In the genomic region with DNA sequence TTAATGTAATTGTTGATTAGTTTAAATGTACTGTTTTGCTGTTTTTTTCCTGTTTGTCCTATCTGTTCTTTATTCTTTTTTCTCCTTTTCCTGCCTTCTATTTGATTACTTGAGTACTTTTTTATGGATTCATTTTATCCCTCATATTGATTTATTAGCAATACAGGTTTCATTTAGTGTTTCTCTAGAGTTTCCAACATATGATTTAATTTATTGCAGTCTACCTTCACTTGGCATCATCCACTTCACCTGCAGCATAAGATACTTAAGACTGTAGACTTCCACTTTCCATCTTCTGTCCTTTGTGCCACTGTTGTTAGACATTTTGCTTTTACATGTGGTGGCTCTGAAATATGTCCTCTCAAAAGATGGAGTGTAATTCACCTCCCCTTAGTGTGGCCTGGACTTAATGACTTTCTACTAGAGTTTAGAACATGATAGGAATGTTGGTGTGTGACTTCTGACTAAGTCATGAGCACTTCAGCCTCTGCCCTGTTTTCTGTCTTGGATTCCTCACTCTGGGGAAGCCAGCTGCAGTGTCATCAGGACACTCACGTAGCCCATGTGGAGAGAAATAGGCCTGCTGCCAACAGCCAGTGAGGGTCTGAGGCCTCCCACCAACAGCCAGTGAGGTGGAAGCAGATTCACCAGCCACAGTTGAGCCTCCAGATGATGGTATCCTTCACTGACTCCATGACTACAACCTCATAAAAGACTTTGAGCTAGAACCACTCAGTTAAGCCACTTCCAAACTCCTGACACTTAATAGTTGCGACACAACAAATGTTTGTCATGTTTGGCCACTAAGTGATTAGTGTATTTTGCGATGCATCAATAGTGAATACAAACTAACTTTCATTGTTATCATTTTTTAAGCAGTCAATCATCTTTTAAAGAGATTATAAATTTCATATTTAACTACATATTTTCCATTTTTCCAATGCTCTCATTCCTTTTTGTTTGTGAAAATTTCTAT, we compare ENCODE assay signal across 30 cellular contexts.
"Had no signal": no experiment of that assay in that cellular context is flagged by ENCODE, and none has a peak within 500 bp of the region (broad histone marks: within the 10 kb centered on the region; RNA-seq: fewer than 3 reads in every experiment).

No MANE protein-coding gene starts in this region.

- H3K27ac Mint-ChIP-seq: activated CD4-positive, alpha-beta memory T cell treated with anti-CD3 and anti-CD28 coated beads for 36 hours; activated CD4-positive, alpha-beta T cell treated with anti-CD3 and anti-CD28 coated beads for 36 hours; activated CD4-positive, alpha-beta T cell treated with anti-CD3 and anti-CD28 coated beads, Interleukin-2, amount 10 ng/mL, durations not matched to agents 24 days and 14 days; activated CD8-positive, alpha-beta memory T cell treated with anti-CD3 and anti-CD28 coated beads, Interleukin-2, amount 10 ng/mL, durations not matched to agents 7 days and 5 days; activated CD8-positive, alpha-beta T cell treated with anti-CD3 and anti-CD28 coated beads, Interleukin-2, amount 10 ng/mL, durations not matched to agents 7 days and 5 days; activated naive CD4-positive, alpha-beta T cell treated with anti-CD3 and anti-CD28 coated beads for 36 hours; activated naive CD4-positive, alpha-beta T cell treated with anti-CD3 and anti-CD28 coated beads, Interleukin-2, amount 50 U/mL, for 24 hours; activated naive CD8-positive, alpha-beta T cell treated with anti-CD3 and anti-CD28 coated beads for 36 hours; activated naive CD8-positive, alpha-beta T cell treated with anti-CD3 and anti-CD28 coated beads, Interleukin-2, amount 50 U/mL, for 24 hours; activated T-helper 1 cell treated with anti-CD3 and anti-CD28 coated beads, Interleukin-12 subunit alpha, Interleukin-12 subunit beta, Interleukin-2, Interleukin-4 antibody, amounts not matched to agents 30 ng/mL and 10 ng/mL and 1 ng/mL, durations not matched to agents 14 hours and 24 hours and 36 hours; activated T-helper 2 cell treated with anti-CD3 and anti-CD28 coated beads, Interferon-gamma antibody, Interleukin-2, Interleukin-4, amounts not matched to agents 10 μg/mL and 5 μg/mL and 100 μg/mL, durations not matched to agents 14 hours and 24 hours and 36 hours; dendritic cell treated with granulocyte-macrophage colony-stimulating factor and Interleukin-4, amounts not matched to agents 40 ng/mL and 50 ng/mL, for 4 days; endodermal cell had no signal

- DNase-seq: activated CD4-positive, alpha-beta memory T cell treated with anti-CD3 and anti-CD28 coated beads for 36 hours; activated CD4-positive, alpha-beta T cell treated with anti-CD3 and anti-CD28 coated beads for 36 hours; activated CD4-positive, alpha-beta T cell treated with anti-CD3 and anti-CD28 coated beads, Interleukin-2, amount 10 ng/mL, durations not matched to agents 24 days and 14 days; activated CD4-positive, CD25-positive, alpha-beta regulatory T cell; activated CD4-positive, CD25-positive, alpha-beta regulatory T cell treated with anti-CD3 and anti-CD28 coated beads, Interleukin-2, amount 50 U/mL, for 72 hours; activated CD8-positive, alpha-beta memory T cell treated with anti-CD3 and anti-CD28 coated beads, Interleukin-2, amount 10 ng/mL, durations not matched to agents 7 days and 5 days; activated CD8-positive, alpha-beta memory T cell treated with anti-CD3 and anti-CD28 coated beads, Interleukin-2, amount 50 U/mL, for 4 hours; activated CD8-positive, alpha-beta T cell treated with anti-CD3 and anti-CD28 coated beads, Interleukin-2, amount 10 ng/mL, durations not matched to agents 7 days and 5 days; activated effector memory CD4-positive, alpha-beta T cell treated with anti-CD3 and anti-CD28 coated beads, Interleukin-2, amount 50 U/mL, for 16 hours; activated naive CD4-positive, alpha-beta T cell treated with anti-CD3 and anti-CD28 coated beads for 36 hours; activated naive CD8-positive, alpha-beta T cell treated with anti-CD3 and anti-CD28 coated beads for 36 hours; activated naive CD8-positive, alpha-beta T cell treated with anti-CD3 and anti-CD28 coated beads, Interleukin-2, amount 50 U/mL, for 24 hours; activated T-cell treated with anti-CD3 and anti-CD28 coated beads, Interleukin-2, amount 50 U/mL, for 1 hour; activated T-cell treated with anti-CD3 and anti-CD28 coated beads, Interleukin-2, amount 50 U/mL, for 48 hours; adrenal gland; amygdala; aorta; body of pancreas; caudate nucleus; colonic mucosa; dorsolateral prefrontal cortex; effector memory CD4-positive, alpha-beta T cell; endodermal cell; foreskin fibroblast; heart left ventricle; T-helper 2 cell had no signal

- H3K36me3 Mint-ChIP-seq: activated CD4-positive, alpha-beta memory T cell treated with anti-CD3 and anti-CD28 coated beads for 36 hours; activated naive CD4-positive, alpha-beta T cell treated with anti-CD3 and anti-CD28 coated beads, Interleukin-2, amount 50 U/mL, for 24 hours; activated naive CD8-positive, alpha-beta T cell treated with anti-CD3 and anti-CD28 coated beads for 36 hours had no signal

- H3K36me3 ChIP-seq: adrenal gland, colonic mucosa, heart left ventricle had no signal

- H3K4me3 Mint-ChIP-seq: activated CD4-positive, alpha-beta memory T cell treated with anti-CD3 and anti-CD28 coated beads for 36 hours; activated CD4-positive, alpha-beta T cell treated with anti-CD3 and anti-CD28 coated beads for 36 hours; activated CD4-positive, alpha-beta T cell treated with anti-CD3 and anti-CD28 coated beads, Interleukin-2, amount 10 ng/mL, durations not matched to agents 24 days and 14 days; activated CD8-positive, alpha-beta memory T cell treated with anti-CD3 and anti-CD28 coated beads, Interleukin-2, amount 10 ng/mL, durations not matched to agents 7 days and 5 days; activated CD8-positive, alpha-beta T cell treated with anti-CD3 and anti-CD28 coated beads, Interleukin-2, amount 10 ng/mL, durations not matched to agents 7 days and 5 days; activated naive CD4-positive, alpha-beta T cell treated with anti-CD3 and anti-CD28 coated beads for 36 hours; activated naive CD4-positive, alpha-beta T cell treated with anti-CD3 and anti-CD28 coated beads, Interleukin-2, amount 50 U/mL, for 24 hours; activated naive CD8-positive, alpha-beta T cell treated with anti-CD3 and anti-CD28 coated beads for 36 hours; activated naive CD8-positive, alpha-beta T cell treated with anti-CD3 and anti-CD28 coated beads, Interleukin-2, amount 50 U/mL, for 24 hours; activated T-helper 1 cell treated with anti-CD3 and anti-CD28 coated beads, Interleukin-12 subunit alpha, Interleukin-12 subunit beta, Interleukin-2, Interleukin-4 antibody, amounts not matched to agents 30 ng/mL and 10 ng/mL and 1 ng/mL, durations not matched to agents 14 hours and 24 hours and 36 hours; dendritic cell treated with granulocyte-macrophage colony-stimulating factor and Interleukin-4, amounts not matched to agents 40 ng/mL and 50 ng/mL, for 4 days; endodermal cell had no signal

- H3K27me3 ChIP-seq: adrenal gland, body of pancreas, colonic mucosa, dorsolateral prefrontal cortex, heart left ventricle had no signal

- H3K4me1 ChIP-seq: adrenal gland, body of pancreas, colonic mucosa, heart left ventricle had no signal

- H3K27me3 Mint-ChIP-seq: activated CD4-positive, alpha-beta memory T cell treated with anti-CD3 and anti-CD28 coated beads for 36 hours; activated CD4-positive, alpha-beta T cell treated with anti-CD3 and anti-CD28 coated beads for 36 hours; activated CD4-positive, alpha-beta T cell treated with anti-CD3 and anti-CD28 coated beads, Interleukin-2, amount 10 ng/mL, durations not matched to agents 24 days and 14 days; activated CD8-positive, alpha-beta memory T cell treated with anti-CD3 and anti-CD28 coated beads, Interleukin-2, amount 10 ng/mL, durations not matched to agents 7 days and 5 days; activated naive CD4-positive, alpha-beta T cell treated with anti-CD3 and anti-CD28 coated beads, Interleukin-2, amount 50 U/mL, for 24 hours; activated naive CD8-positive, alpha-beta T cell treated with anti-CD3 and anti-CD28 coated beads for 36 hours; activated naive CD8-positive, alpha-beta T cell treated with anti-CD3 and anti-CD28 coated beads, Interleukin-2, amount 50 U/mL, for 24 hours; dendritic cell treated with granulocyte-macrophage colony-stimulating factor and Interleukin-4, amounts not matched to agents 40 ng/mL and 50 ng/mL, for 4 days had no signal

- H3K9me3 ChIP-seq: adrenal gland, colonic mucosa had no signal

- H3K4me3 ChIP-seq: adrenal gland, body of pancreas, colonic mucosa, dorsolateral prefrontal cortex, heart left ventricle had no signal

- H3K27ac ChIP-seq: adrenal gland, body of pancreas, colonic mucosa, dorsolateral prefrontal cortex, heart left ventricle had no signal

- H3K4me1 Mint-ChIP-seq: activated CD4-positive, alpha-beta T cell treated with anti-CD3 and anti-CD28 coated beads for 36 hours; activated CD4-positive, alpha-beta T cell treated with anti-CD3 and anti-CD28 coated beads, Interleukin-2, amount 10 ng/mL, durations not matched to agents 24 days and 14 days; activated CD8-positive, alpha-beta memory T cell treated with anti-CD3 and anti-CD28 coated beads, Interleukin-2, amount 10 ng/mL, durations not matched to agents 7 days and 5 days; activated naive CD4-positive, alpha-beta T cell treated with anti-CD3 and anti-CD28 coated beads, Interleukin-2, amount 50 U/mL, for 24 hours; activated naive CD8-positive, alpha-beta T cell treated with anti-CD3 and anti-CD28 coated beads for 36 hours; activated naive CD8-positive, alpha-beta T cell treated with anti-CD3 and anti-CD28 coated beads, Interleukin-2, amount 50 U/mL, for 24 hours; endodermal cell had no signal
